ENCODE assay signal across 24 cellular contexts in genomic region chr16:68839831-68840230, GRCh38.
"Had no signal": no experiment of that assay in that cellular context is flagged by ENCODE, and none has a peak within 500 bp of the region (broad histone marks: within the 10 kb centered on the region; RNA-seq: fewer than 3 reads in every experiment).

No MANE protein-coding gene starts in this region.

- H3K36me3 Mint-ChIP-seq: naive B cell had no signal

- H3K4me3 Mint-ChIP-seq: activated naive CD4-positive, alpha-beta T cell treated with anti-CD3 and anti-CD28 coated beads for 36 hours; activated naive CD8-positive, alpha-beta T cell treated with anti-CD3 and anti-CD28 coated beads for 36 hours; T-helper 2 cell treated with Interferon-gamma antibody and Interleukin-4, amounts not matched to agents 5 μg/mL and 100 μg/mL, for 36 hours had no signal

- H3K9me3 Mint-ChIP-seq: activated naive CD4-positive, alpha-beta T cell treated with anti-CD3 and anti-CD28 coated beads for 36 hours; activated naive CD8-positive, alpha-beta T cell treated with anti-CD3 and anti-CD28 coated beads for 36 hours; naive B cell; T-helper 2 cell treated with Interferon-gamma antibody and Interleukin-4, amounts not matched to agents 5 μg/mL and 100 μg/mL, for 36 hours had no signal

- H3K27ac Mint-ChIP-seq: activated naive CD4-positive, alpha-beta T cell treated with anti-CD3 and anti-CD28 coated beads for 36 hours; activated naive CD8-positive, alpha-beta T cell treated with anti-CD3 and anti-CD28 coated beads for 36 hours; T-helper 2 cell treated with Interferon-gamma antibody and Interleukin-4, amounts not matched to agents 5 μg/mL and 100 μg/mL, for 36 hours had no signal

- H3K27me3 Mint-ChIP-seq: activated naive CD8-positive, alpha-beta T cell treated with anti-CD3 and anti-CD28 coated beads for 36 hours had no signal

- H3K4me3 ChIP-seq: adrenal gland, body of pancreas, colonic mucosa, left ventricle myocardium inferior, lung, testis had no signal

- DNase-seq: activated CD4-positive, alpha-beta T cell treated with anti-CD3 and anti-CD28 coated beads for 4 hours; activated CD4-positive, alpha-beta T cell treated with anti-CD3 and anti-CD28 coated beads, Interleukin-2, amount 50 U/mL, for 4 hours; activated effector memory CD4-positive, alpha-beta T cell treated with Interleukin-2 at 50 U/mL for 16 hours; activated naive CD4-positive, alpha-beta T cell treated with anti-CD3 and anti-CD28 coated beads for 36 hours; activated naive CD8-positive, alpha-beta T cell treated with anti-CD3 and anti-CD28 coated beads for 36 hours; aorta; body of pancreas; cerebellar nuclear complex; effector CD8-positive, alpha-beta T cell; foreskin keratinocyte; kidney glomerular epithelial cell; left ventricle myocardium inferior; mesendoderm; naive B cell; right cardiac atrium; stimulated activated CD4-positive, alpha-beta T cell treated with anti-CD3 and anti-CD28 coated beads, Interleukin-2, amount 100 ng/mL, for 48 hours; stimulated activated naive CD8-positive, alpha-beta T cell treated with anti-CD3 and anti-CD28 coated beads, Interleukin-15, Interleukin-2, amounts not matched to agents 100 U/mL and 50 U/mL, for 24 hours; T-helper 1 cell; testis; trophoblast cell had no signal
